In the genomic region with DNA sequence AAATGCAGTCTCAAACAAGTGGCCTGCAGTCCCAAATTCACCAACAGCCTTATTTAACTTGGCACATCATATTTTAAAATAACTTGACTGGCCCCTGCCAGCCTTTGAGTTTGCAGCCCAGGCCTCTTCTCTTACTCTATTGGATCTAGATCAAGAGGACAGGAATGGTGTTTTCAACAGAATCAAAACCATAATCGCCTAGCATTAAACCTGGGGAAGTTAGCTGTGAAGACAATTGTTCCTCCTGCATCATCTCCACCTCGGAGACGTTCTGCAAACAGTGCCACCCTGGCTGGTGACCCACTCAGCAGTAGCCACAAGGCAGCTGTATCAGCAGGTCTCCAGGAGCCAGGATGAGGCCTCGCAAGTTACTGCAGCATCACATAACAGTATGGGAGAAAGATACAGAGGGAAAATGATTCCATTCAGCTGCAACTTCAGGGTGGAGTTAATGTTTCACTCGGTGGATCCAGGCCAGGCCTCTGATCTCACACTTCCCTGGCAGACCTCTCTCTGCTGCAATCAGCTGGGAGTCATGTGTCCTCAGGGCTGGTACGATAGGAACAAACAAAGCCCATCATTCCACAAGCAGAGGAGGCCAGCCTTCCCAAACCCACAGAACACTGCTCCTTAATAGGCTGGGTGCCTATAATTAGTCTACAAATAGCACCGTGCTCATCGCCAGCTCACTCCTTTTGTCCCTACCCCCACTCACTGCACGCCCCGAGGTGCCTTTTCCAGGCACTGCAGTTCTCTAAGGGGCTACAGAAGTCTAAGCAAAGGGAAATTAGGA, we compare ENCODE assay signal across 8 cellular contexts. TPM values are rescaled to one million over a fixed set of nuclear protein-coding genes. Genes with fewer than 3 reads are reported as not detected.
DNase-seq lines count a peak whose midpoint lies in the region; ATAC-seq and TF ChIP-seq lines count a peak whose summit lies in the region.

No MANE protein-coding gene starts in this region.

- no peaks in the 10 kb centered on the region for H4K20me1 ChIP-seq in SK-N-SH (ENCODE audit: insufficient read depth)

- DNase-seq in AG04449 (ENCODE audit: low read depth, low spot score) = peak; percentile 17
- peak; percentile 57 for DNase-seq in NCI-H146 (lab: John Stamatoyannopoulos, UW)
- DNase-seq in dedifferentiated amniotic fluid mesenchymal stem cell (ENCODE audit: extremely low spot score) = peak; percentile 87
- DNase-seq in medulla oblongata (ENCODE audit: extremely low spot score) = peak; percentile 86
- DNase-seq in NK-92 (lab: John Stamatoyannopoulos, UW; ENCODE audit: unreplicated experiment) = no peak
- DNase-seq in SK-N-SH = no peak

- CTCF ChIA-PET in AG04449 (lab: Yijun Ruan, JAX) = interaction anchor here (0.7 to 1.6 kb wide), 3 partner anchors 14 to 157 kb away, joined by 3 to 5 read pairs (median 3); no protein-coding TSS in a partner anchor
- CTCF ChIA-PET in SK-N-SH (lab: Yijun Ruan, JAX) = interaction anchor here (3.1 kb wide), 1 partner anchor 24 kb away, joined by 9 read pairs; no protein-coding TSS in a partner anchor

- no peaks in the 10 kb centered on the region for H3K9me2 ChIP-seq in SK-N-SH

- H3K9me3 ChIP-seq in SK-N-SH = no peaks in the 10 kb centered on the region

- no peak overlapping the region for H3K4me2 ChIP-seq in SK-N-SH

- H3K4me3 ChIP-seq in AG04449 (ENCODE audit: low read depth, low read length) (no peak overlapping the region), SK-N-SH (ENCODE audit: low read depth in 2 of 2, low read length in 1 of 2) (no peak overlapping the region)

- peaks cover 0 to 7% of the 10 kb centered on the region in 2 experiments; a peak in 1 of 4 replicates for H3K4me1 ChIP-seq in SK-N-SH (ENCODE audit: control insufficient read depth in 1 of 2, insufficient read depth in 2 of 2, low read depth in 1 of 2, low read length in 1 of 2)

- peaks cover 29% of the 10 kb centered on the region; the same call in 1 of the 2 replicates for H3K27me3 ChIP-seq in SK-N-SH (ENCODE audit: insufficient read depth)

- ATAC-seq in GM21367 (IDR thresholded peaks at IDR 0.05; ENCODE audit: unreplicated experiment) (no peak), HG03521 (IDR thresholded peaks at IDR 0.05; ENCODE audit: unreplicated experiment) (no peak)

- H3K79me2 ChIP-seq in SK-N-SH (ENCODE audit: insufficient read depth) = no peaks in the 10 kb centered on the region

- POLR2A ChIA-PET in AG04449 (lab: Yijun Ruan, JAX) = no interaction called here
- POLR2A ChIA-PET in SK-N-SH (lab: Yijun Ruan, JAX) = no interaction called here

- TF ChIP-seq EP300 in SK-N-SH (IDR thresholded peaks at IDR 0.05; ENCODE audit: borderline replicate concordance in 1 of 2, low read depth in 1 of 2, low read length in 1 of 2) = no peak

- H3K9ac ChIP-seq in SK-N-SH = no peak overlapping the region

- no peak overlapping the region for H2AFZ ChIP-seq in SK-N-SH (ENCODE audit: low read depth)

- TF ChIP-seq RAD21 in SK-N-SH (IDR thresholded peaks at IDR 0.05; ENCODE audit: low read length) = no peak

- no peak overlapping the region for H3K27ac ChIP-seq in SK-N-SH (ENCODE audit: low read depth in 2 of 2, low read length in 1 of 2)

- TF ChIP-seq CTCF in AG04449 (IDR thresholded peaks at IDR 0.05; ENCODE audit: insufficient read depth, low read length, missing control alignments) = no peak
- no peak for TF ChIP-seq CTCF in SK-N-SH (IDR thresholded peaks at IDR 0.05)

- no peaks in the 10 kb centered on the region for H3F3A ChIP-seq in SK-N-SH (replicated peaks; ENCODE audit: insufficient read depth)

- no peaks in the 10 kb centered on the region for H3K36me3 ChIP-seq in SK-N-SH (replicated peaks in 1 of 2; ENCODE audit: control insufficient read depth in 1 of 2, insufficient read depth in 2 of 2, low read length in 1 of 2)

- 29% methylated on average over 10 of the region's 10 CpGs for WGBS in SK-N-SH (ENCODE audit: low lambda C conversion rate)

TF ChIP-seq in SK-N-SH, 30 proteins besides CTCF, POLR2A, EP300 and RAD21:
- TF ChIP-seq, protein P1, sequence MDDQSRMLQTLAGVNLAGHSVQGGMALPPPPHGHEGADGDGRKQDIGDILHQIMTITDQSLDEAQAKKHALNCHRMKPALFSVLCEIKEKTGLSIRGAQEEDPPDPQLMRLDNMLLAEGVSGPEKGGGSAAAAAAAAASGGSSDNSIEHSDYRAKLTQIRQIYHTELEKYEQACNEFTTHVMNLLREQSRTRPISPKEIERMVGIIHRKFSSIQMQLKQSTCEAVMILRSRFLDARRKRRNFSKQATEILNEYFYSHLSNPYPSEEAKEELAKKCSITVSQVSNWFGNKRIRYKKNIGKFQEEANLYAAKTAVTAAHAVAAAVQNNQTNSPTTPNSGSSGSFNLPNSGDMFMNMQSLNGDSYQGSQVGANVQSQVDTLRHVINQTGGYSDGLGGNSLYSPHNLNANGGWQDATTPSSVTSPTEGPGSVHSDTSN (IDR thresholded peaks at IDR 0.05) = no peak
- TF ChIP-seq FOXM1 (IDR thresholded peaks at IDR 0.05; ENCODE audit: low read depth) (no peak), TEAD4 (IDR thresholded peaks at IDR 0.05; ENCODE audit: borderline replicate concordance, insufficient read depth) (no peak), SMC3 (IDR thresholded peaks at IDR 0.05; ENCODE audit: low read depth, low read length) (no peak), CHD2 (IDR thresholded peaks at IDR 0.05; ENCODE audit: low read length, partially characterized antibody) (no peak), TAF1 (IDR thresholded peaks at IDR 0.05; ENCODE audit: borderline replicate concordance, low read depth, low read length) (no peak), RCOR1 (IDR thresholded peaks at IDR 0.05; ENCODE audit: low read length) (no peak), EZH2phosphoT487 (IDR thresholded peaks at IDR 0.05; ENCODE audit: borderline replicate concordance, low read depth) (no peak), MXI1 (IDR thresholded peaks at IDR 0.05; ENCODE audit: low read depth, low read length) (no peak), JUND (IDR thresholded peaks at IDR 0.05) (no peak), TCF12 (IDR thresholded peaks at IDR 0.05) (no peak), GABPA (IDR thresholded peaks at IDR 0.05; ENCODE audit: low read depth) (no peak)
- TF ChIP-seq, protein P2, sequence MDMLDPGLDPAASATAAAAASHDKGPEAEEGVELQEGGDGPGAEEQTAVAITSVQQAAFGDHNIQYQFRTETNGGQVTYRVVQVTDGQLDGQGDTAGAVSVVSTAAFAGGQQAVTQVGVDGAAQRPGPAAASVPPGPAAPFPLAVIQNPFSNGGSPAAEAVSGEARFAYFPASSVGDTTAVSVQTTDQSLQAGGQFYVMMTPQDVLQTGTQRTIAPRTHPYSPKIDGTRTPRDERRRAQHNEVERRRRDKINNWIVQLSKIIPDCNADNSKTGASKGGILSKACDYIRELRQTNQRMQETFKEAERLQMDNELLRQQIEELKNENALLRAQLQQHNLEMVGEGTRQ (IDR thresholded peaks at IDR 0.05; ENCODE audit: borderline replicate concordance, low read depth, low read length) = no peak
- TF ChIP-seq, protein P3, sequence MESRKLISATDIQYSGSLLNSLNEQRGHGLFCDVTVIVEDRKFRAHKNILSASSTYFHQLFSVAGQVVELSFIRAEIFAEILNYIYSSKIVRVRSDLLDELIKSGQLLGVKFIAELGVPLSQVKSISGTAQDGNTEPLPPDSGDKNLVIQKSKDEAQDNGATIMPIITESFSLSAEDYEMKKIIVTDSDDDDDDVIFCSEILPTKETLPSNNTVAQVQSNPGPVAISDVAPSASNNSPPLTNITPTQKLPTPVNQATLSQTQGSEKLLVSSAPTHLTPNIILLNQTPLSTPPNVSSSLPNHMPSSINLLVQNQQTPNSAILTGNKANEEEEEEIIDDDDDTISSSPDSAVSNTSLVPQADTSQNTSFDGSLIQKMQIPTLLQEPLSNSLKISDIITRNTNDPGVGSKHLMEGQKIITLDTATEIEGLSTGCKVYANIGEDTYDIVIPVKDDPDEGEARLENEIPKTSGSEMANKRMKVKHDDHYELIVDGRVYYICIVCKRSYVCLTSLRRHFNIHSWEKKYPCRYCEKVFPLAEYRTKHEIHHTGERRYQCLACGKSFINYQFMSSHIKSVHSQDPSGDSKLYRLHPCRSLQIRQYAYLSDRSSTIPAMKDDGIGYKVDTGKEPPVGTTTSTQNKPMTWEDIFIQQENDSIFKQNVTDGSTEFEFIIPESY (IDR thresholded peaks at IDR 0.05; ENCODE audit: borderline replicate concordance, low read depth) = no peak

RNA-seq across cellular contexts. Expression of a gene that starts 18.6 kb away (rescaled TPM):
- polyA plus RNA-seq in SK-N-SH (2012; rRNA removed) = 0.03 and 0.05 TPM in 2 replicates
- polyA plus RNA-seq in SK-N-SH (2012; cell fraction: cytosol; rRNA removed) = 0.01 and 0.03 TPM in 2 replicates
- polyA plus RNA-seq in SK-N-SH (2012; cell fraction: nucleus; rRNA removed) = 0.01 and 0.02 TPM in 2 replicates

RNA-seq across cellular contexts. Expression of a gene that starts 29.8 kb away (rescaled TPM):
- not detected in 2 replicates for polyA plus RNA-seq in SK-N-SH (2012; rRNA removed)
- polyA plus RNA-seq in SK-N-SH (2012; cell fraction: cytosol; rRNA removed) = 0.04 and 0.05 TPM in 2 replicates
- polyA plus RNA-seq in SK-N-SH (2012; cell fraction: nucleus; rRNA removed) = 0.01 TPM in 1 of 2 replicates, not detected in the other

RNA-seq across cellular contexts. Expression of a gene that starts 42.4 kb away (rescaled TPM):
- polyA plus RNA-seq in SK-N-SH (2012; rRNA removed) = 1.2 and 2.0 TPM in 2 replicates
- 1.2 and 1.3 TPM in 2 replicates for polyA plus RNA-seq in SK-N-SH (2012; cell fraction: cytosol; rRNA removed)
- 1.4 and 1.7 TPM in 2 replicates for polyA plus RNA-seq in SK-N-SH (2012; cell fraction: nucleus; rRNA removed)

RNA-seq across cellular contexts. Expression of a gene that starts 57.1 kb away (rescaled TPM):
- 0.38 and 0.70 TPM in 2 replicates for polyA plus RNA-seq in SK-N-SH (2012; rRNA removed)
- polyA plus RNA-seq in SK-N-SH (2012; cell fraction: cytosol; rRNA removed) = 0.52 and 1.0 TPM in 2 replicates
- 0.23 and 0.43 TPM in 2 replicates for polyA plus RNA-seq in SK-N-SH (2012; cell fraction: nucleus; rRNA removed)

Comparison
In these comparisons a context has a peak if more than half of its experiments do, and no peak if none do; other contexts are left out.
1. DNase-seq: peak in AG04449 (single experiment), NCI-H146 (single experiment), dedifferentiated amniotic fluid mesenchymal stem cell (single experiment) and medulla oblongata (single experiment); none in NK-92 (single experiment) and SK-N-SH (single experiment).